ENCODE assay signal across 8 cellular contexts in genomic region chr14:92794547-92794941, GRCh38. TPM values are rescaled to one million over a fixed set of nuclear protein-coding genes. Genes with fewer than 3 reads are reported as not detected.
DNase-seq lines count a peak whose midpoint lies in the region; ATAC-seq, FAIRE-seq and TF ChIP-seq lines count a peak whose summit lies in the region.

No MANE protein-coding gene starts in this region.

- no peak for TF ChIP-seq CTCF in GM13976 (IDR thresholded peaks at IDR 0.05; ENCODE audit: borderline replicate concordance, control extremely low read depth, extremely low read depth, insufficient read depth, missing control alignments)
- TF ChIP-seq CTCF in K562 (IDR thresholded peaks at IDR 0.05 in 2 of 3, conservative IDR thresholded peaks at IDR 0.05 in 1 of 3; ENCODE audit: insufficient read depth in 2 of 3, low read depth in 1 of 3, low read length in 3 of 3), result no peak
- no peak for TF ChIP-seq CTCF in thoracic aorta (IDR thresholded peaks at IDR 0.05)

- ATAC-seq in K562, result peak; percentile 59
- no peak for ATAC-seq in thoracic aorta (ENCODE audit: insufficient number of reproducible peaks, low FRiP score, low read depth)
- no peak for ATAC-seq in HG02852 (IDR thresholded peaks at IDR 0.05; ENCODE audit: unreplicated experiment)

- H3K36me3 ChIP-seq in Karpas-422 (ENCODE audit: insufficient read depth, low read length) (peaks cover 23% of the 10 kb centered on the region), K562 (ENCODE audit: control insufficient read depth, insufficient read depth, low read length) (peaks cover 15% of the 10 kb centered on the region; the same call in 2 of the 3 replicates), thoracic aorta (peaks cover 5% of the 10 kb centered on the region)

- no peaks in the 10 kb centered on the region for H3K9me1 ChIP-seq in K562 (ENCODE audit: control insufficient read depth, insufficient read depth, low read length)

- peak; percentile 34 for DNase-seq in GM13976 (ENCODE audit: low spot score)
- DNase-seq in Karpas-422, result peak; percentile 55
- peak; percentile 4 to 12 (median 10) for DNase-seq in K562 (ENCODE audit: extremely low read depth in 1 of 4, low spot score in 3 of 4)
- no peak for DNase-seq in thoracic aorta (ENCODE audit: low spot score)
- no peak for DNase-seq in mesenteric fat pad (ENCODE audit: low spot score)
- DNase-seq in activated gamma-delta T cell (lab: John Stamatoyannopoulos, UW), result no peak

- no peak for FAIRE-seq in K562 (lab: Jason Lieb, UNC)

- TF ChIP-seq EP300 in K562 (IDR thresholded peaks at IDR 0.05; ENCODE audit: low read length), result no peak

- peak overlapping the region; percentile 92 for H3K4me2 ChIP-seq in Karpas-422 (ENCODE audit: low read depth, low read length, poor library complexity, severe bottlenecking)
- peak overlapping the region; percentile 95 for H3K4me2 ChIP-seq in K562 (ENCODE audit: insufficient read depth, low read length)

- H3K4me1 ChIP-seq in Karpas-422 (ENCODE audit: low read length), result peaks cover 18% of the 10 kb centered on the region
- H3K4me1 ChIP-seq in K562 (replicated peaks in 1 of 2; ENCODE audit: control insufficient read depth in 2 of 2, insufficient read depth in 2 of 2, low read length in 2 of 2), result peaks cover 7 to 8% of the 10 kb centered on the region in 2 experiments; a peak in 4 of 5 replicates
- peaks cover 12 to 26% of the 10 kb centered on the region in 2 donors for H3K4me1 ChIP-seq in thoracic aorta (ENCODE audit: control insufficient read depth in 1 of 2, low read depth in 2 of 2)

- H3K9ac ChIP-seq in Karpas-422 (ENCODE audit: low read length) (peak overlapping the region; percentile 92), K562 (ENCODE audit: insufficient read depth in 1 of 2, low read depth in 2 of 2, low read length in 2 of 2) (peak overlapping the region; percentile 98 to 99)

- peaks cover 3% of the 10 kb centered on the region; the same call in 1 of the 2 replicates for H3K27me3 ChIP-seq in Karpas-422 (ENCODE audit: low read length)
- no peaks in the 10 kb centered on the region for H3K27me3 ChIP-seq in K562 (ENCODE audit: control insufficient read depth in 2 of 2, insufficient read depth in 2 of 2, low read length in 2 of 2)
- no peaks in the 10 kb centered on the region for H3K27me3 ChIP-seq in layer of hippocampus (ENCODE audit: control insufficient read depth, insufficient read depth, low read length)
- no peaks in the 10 kb centered on the region for H3K27me3 ChIP-seq in thoracic aorta (replicated peaks; ENCODE audit: insufficient read depth)

- H3K27ac ChIP-seq in Karpas-422 (ENCODE audit: low read length), result peak overlapping the region; percentile 51
- H3K27ac ChIP-seq in K562 (ENCODE audit: extremely low read depth, low read depth, low read length), result peak overlapping the region; percentile 97
- H3K27ac ChIP-seq in layer of hippocampus (ENCODE audit: low read depth, low read length), result peak overlapping the region; percentile 61
- peak overlapping the region; percentile 73 to 79 for H3K27ac ChIP-seq in thoracic aorta

- 0% methylated on average over 9 of the region's 20 CpGs for WGBS in K562 (ENCODE audit: insufficient coverage, low coverage, missing lambda C conversion rate)

- H3K79me2 ChIP-seq in Karpas-422 (ENCODE audit: low read length), result peaks cover 46% of the 10 kb centered on the region
- peaks cover 28% of the 10 kb centered on the region for H3K79me2 ChIP-seq in K562 (ENCODE audit: control insufficient read depth, insufficient read depth, low read length)

- TF ChIP-seq RAD21 in K562 (CRISPR knock-in tag; conservative IDR thresholded peaks at IDR 0.05 in 1 of 2, IDR thresholded peaks at IDR 0.05 in 1 of 2), result no peak

- peak overlapping the region; percentile 96 for H3K4me3 ChIP-seq in Karpas-422 (ENCODE audit: low read length)
- H3K4me3 ChIP-seq in K562, result peak overlapping the region; percentile 74
- H3K4me3 ChIP-seq in thoracic aorta, result peak overlapping the region; percentile 89

- peaks cover 10% of the 10 kb centered on the region for H3K9me3 ChIP-seq in Karpas-422 (ENCODE audit: low read length)
- peaks cover 8% of the 10 kb centered on the region for H3K9me3 ChIP-seq in K562 (replicated peaks; ENCODE audit: control insufficient read depth, insufficient read depth, low read depth, low read length)
- H3K9me3 ChIP-seq in thoracic aorta, result peaks cover 4% of the 10 kb centered on the region

- H2AFZ ChIP-seq in Karpas-422 (ENCODE audit: low read length), result peak overlapping the region; percentile 51; the same call in 1 of the 2 replicates
- peak overlapping the region; percentile 68 for H2AFZ ChIP-seq in K562 (ENCODE audit: low read depth, low read length)

- no peaks in the 10 kb centered on the region for H3K9me2 ChIP-seq in Karpas-422 (replicated peaks; ENCODE audit: insufficient read depth, low read length)

- in situ Hi-C loops in GM13976 (cut with MboI; ENCODE audit: low sequenced_read_pairs, unreplicated experiment), result loop anchor here (25.0 kb wide), 1 partner anchor 207 kb away; no protein-coding TSS in a partner anchor
- in situ Hi-C loops in K562 (cut with MboI), result no loop called here

- BruUV-seq in K562 (replicated peaks; lab: Mats Ljungman, UMichigan), result no TSS peak

- TF ChIP-seq POLR2A in K562 (conservative IDR thresholded peaks at IDR 0.05), result no peak; the same call in 1 of the 2 replicates

- POLR2A ChIA-PET in K562 (lab: Yijun Ruan, JAX), result no interaction called here

- CTCF ChIA-PET in K562 (lab: Yijun Ruan, JAX; ENCODE audit: low intra/inter-chr PET ratio), result no interaction called here

- H4K20me1 ChIP-seq in Karpas-422 (ENCODE audit: insufficient read depth, low read depth, low read length) (no peaks in the 10 kb centered on the region), K562 (replicated peaks; ENCODE audit: control insufficient read depth, insufficient read depth, low read length) (no peaks in the 10 kb centered on the region)

- intact Hi-C loops in K562 (cut with micrococcal nuclease), result no loop called here

TF ChIP-seq in K562, 482 proteins besides CTCF, POLR2A, EP300 and RAD21 (continues in another document):
- TF ChIP-seq RBBP5 (IDR thresholded peaks at IDR 0.05; ENCODE audit: borderline replicate concordance, insufficient read depth, low read length, poor library complexity, severe bottlenecking) (peak; percentile 37), ZNF212 (CRISPR knock-in tag; IDR thresholded peaks at IDR 0.05) (no peak), KAT8 (IDR thresholded peaks at IDR 0.05; ENCODE audit: low read depth) (no peak), NONO (IDR thresholded peaks at IDR 0.05; ENCODE audit: low read depth in 2 of 2, low read length in 1 of 2) (no peak), ZNF263 (CRISPR knock-in tag; IDR thresholded peaks at IDR 0.05; ENCODE audit: borderline replicate concordance) (0 out of 2 replicates have a peak, but pooled peaks have one; percentile 6), FOXJ3 (CRISPR knock-in tag; IDR thresholded peaks at IDR 0.05) (no peak), SUPT5H (IDR thresholded peaks at IDR 0.05) (0 out of 2 replicates have a peak, but pooled peaks have one; percentile 9), PHF21A (IDR thresholded peaks at IDR 0.05; ENCODE audit: borderline replicate concordance, low read depth) (no peak), MCM5 (IDR thresholded peaks at IDR 0.05; ENCODE audit: low read depth) (no peak)

RNA-seq across cellular contexts. Expression of gene GOLGA5, which starts 0.4 kb away (rescaled TPM):
- total RNA-seq in Karpas-422 (2014; rRNA removed; shearing (Covaris generic); ENCODE audit: low replicate concordance), result 34.3 and 50.6 TPM in 2 replicates
- total RNA-seq in K562 (2011; cell fraction: chromatin; rRNA removed; ENCODE audit: low replicate concordance), result 13.0 and 24.3 TPM in 2 replicates
- 8.0 and 8.6 TPM in 2 replicates for total RNA-seq in K562 (2011; cell fraction: nucleolus; rRNA removed)
- 10.9 and 13.4 TPM in 2 replicates for total RNA-seq in K562 (2011; cell fraction: nucleoplasm; rRNA removed)
- total RNA-seq in K562 (2014; rRNA removed) (11.6 and 12.0 TPM in 2 replicates), K562 (2014; rRNA removed; fragmentation: Illumina TruSeq; extraction: Trizol) (16.9 and 19.4 TPM in 2 replicates), K562 (2015; rRNA removed; fragmentation: Illumina TruSeq; extraction: Trizol) (15.0 and 15.3 TPM in 2 replicates), K562 (2021) (11.1 and 12.0 TPM in 2 replicates), thoracic aorta (10 to 100 TPM; 29.5 to 41.9 TPM), mesenteric fat pad (35.3 TPM)
- polyA plus RNA-seq in K562 (2011; rRNA removed) (19.6 and 21.6 TPM in 2 replicates), K562 (2014; fragmentation: Illumina TruSeq; extraction: Trizol) (15.5 and 18.9 TPM in 2 replicates), K562 (2014; fragmentation: Nextera tagmentation; extraction: Ambion mirVana) (1 to 10 TPM; 5.7 to 7.3 TPM), K562 (2014; rRNA removed) (12.7 and 14.2 TPM in 2 replicates)
- polyA plus RNA-seq in K562 (2011; cell fraction: cytosol; rRNA removed), result 5.2 and 11.0 TPM in 2 replicates
- polyA plus RNA-seq in K562 (2011; cell fraction: nucleus; rRNA removed), result 5.0 and 9.6 TPM in 2 replicates
- 9.5 and 12.7 TPM in 2 replicates for polyA plus RNA-seq in K562 (2012)
- polyA minus RNA-seq in K562 (2011; rRNA and poly(A)+ RNA removed), result 16.9 and 29.5 TPM in 2 replicates
- polyA minus RNA-seq in K562 (2011; cell fraction: cytosol; rRNA and poly(A)+ RNA removed), result 11.5 and 13.6 TPM in 2 replicates
- 6.1 and 19.2 TPM in 2 replicates for polyA minus RNA-seq in K562 (2011; cell fraction: nucleus; rRNA and poly(A)+ RNA removed)

RNA-seq across cellular contexts. Expression of gene LGMN, which starts 46.1 kb away (rescaled TPM):
- total RNA-seq in Karpas-422 (2014; rRNA removed; shearing (Covaris generic); ENCODE audit: low replicate concordance), result not detected in 2 replicates
- 1.3 and 3.3 TPM in 2 replicates for total RNA-seq in K562 (2011; cell fraction: chromatin; rRNA removed; ENCODE audit: low replicate concordance)
- total RNA-seq in K562 (2011; cell fraction: nucleolus; rRNA removed), result 3.9 and 4.8 TPM in 2 replicates
- total RNA-seq in K562 (2011; cell fraction: nucleoplasm; rRNA removed), result 2.0 and 3.5 TPM in 2 replicates
- total RNA-seq in K562 (2014; rRNA removed), result 0.69 TPM in 1 of 2 replicates, not detected in the other
- total RNA-seq in K562 (2014; rRNA removed; fragmentation: Illumina TruSeq; extraction: Trizol), result 0.29 and 0.44 TPM in 2 replicates
- 0.43 and 0.53 TPM in 2 replicates for total RNA-seq in K562 (2015; rRNA removed; fragmentation: Illumina TruSeq; extraction: Trizol)
- total RNA-seq in K562 (2021), result 0.89 and 1.3 TPM in 2 replicates
- polyA plus RNA-seq in K562 (2011; rRNA removed), result 1.4 and 14.3 TPM in 2 replicates
- polyA plus RNA-seq in K562 (2011; cell fraction: cytosol; rRNA removed), result 1.3 and 16.1 TPM in 2 replicates
- 0.80 and 11.7 TPM in 2 replicates for polyA plus RNA-seq in K562 (2011; cell fraction: nucleus; rRNA removed)
- 0.91 and 2.0 TPM in 2 replicates for polyA plus RNA-seq in K562 (2012)
- 0.27 and 0.36 TPM in 2 replicates for polyA plus RNA-seq in K562 (2014; fragmentation: Illumina TruSeq; extraction: Trizol)
- under 1 TPM in 1 of 2 experiments, not detected in 1; 0.15 TPM for polyA plus RNA-seq in K562 (2014; fragmentation: Nextera tagmentation; extraction: Ambion mirVana)
- 0.05 and 0.70 TPM in 2 replicates for polyA plus RNA-seq in K562 (2014; rRNA removed)
- 0.56 and 10.3 TPM in 2 replicates for polyA minus RNA-seq in K562 (2011; rRNA and poly(A)+ RNA removed)
- polyA minus RNA-seq in K562 (2011; cell fraction: cytosol; rRNA and poly(A)+ RNA removed), result 1.6 and 11.6 TPM in 2 replicates
- 1.2 and 8.9 TPM in 2 replicates for polyA minus RNA-seq in K562 (2011; cell fraction: nucleus; rRNA and poly(A)+ RNA removed)
- 100 to 1,000 TPM in 1 of 2 donors, 10 to 100 TPM in 1; 83.6 to 167 TPM for total RNA-seq in thoracic aorta
- 150 TPM for total RNA-seq in mesenteric fat pad

Comparison
In these comparisons a context has a peak if more than half of its experiments do, and no peak if none do; other contexts are left out.
1. DNase-seq: peak in GM13976 (single experiment), Karpas-422 (single experiment) and K562 (4 of 4); none in thoracic aorta (single experiment), mesenteric fat pad (single experiment) and activated gamma-delta T cell (single experiment).
2. RNA of gene LGMN, which starts 46.1 kb away (total RNA-seq): 83.6 to 167 TPM in thoracic aorta and 150 TPM in mesenteric fat pad (single experiment); 0.29 to 4.8 TPM in K562 and not detected in Karpas-422; every median in the first group is over 10 times any median in the second.
3. Peak in every context shown above with its lines, with median percentiles within 50 percentile points of each other: H3K27ac ChIP-seq and H3K4me3 ChIP-seq.